ENCODE assay signal across 9 cellular contexts in genomic region chr19:46487802-46488445, GRCh38. TPM values are rescaled to one million over a fixed set of nuclear protein-coding genes. Genes with fewer than 3 reads are reported as not detected.
DNase-seq lines count a peak whose midpoint lies in the region; ATAC-seq and TF ChIP-seq lines count a peak whose summit lies in the region.
"Had no signal": no experiment of that assay in that cellular context is flagged by ENCODE, and none has a peak within 500 bp of the region (broad histone marks: within the 10 kb centered on the region; RNA-seq: fewer than 3 reads in every experiment).

No MANE protein-coding gene starts in this region.

- 4 to 7% (median 6%) methylated on average over 36 to 38 of the region's 38 CpGs for WGBS in stomach, 5 donors

- no peaks in the 10 kb centered on the region for H3K9me2 ChIP-seq in PC-9 (ENCODE audit: insufficient read depth)

- TF ChIP-seq CTCF in PC-9 (conservative IDR thresholded peaks at IDR 0.05) (peak; percentile 97), neural crest cell (conservative IDR thresholded peaks at IDR 0.05) (peak; percentile 94), stomach (IDR thresholded peaks at IDR 0.05) (peak in 5 of 7 experiments; percentile 89 to 97 (median 95))

- H3K27ac ChIP-seq in CD4-positive, alpha-beta memory T cell (ENCODE audit: low read depth, low read length) = no peak overlapping the region
- H3K27ac ChIP-seq in HUES48 (ENCODE audit: low read depth, low read length) (no peak overlapping the region), PC-9 (no peak overlapping the region), stomach (no peak overlapping the region)

- H4K20me1 ChIP-seq in PC-9 (ENCODE audit: insufficient read depth) = no peaks in the 10 kb centered on the region; the same call in 1 of the 2 replicates

- H3K4me3 ChIP-seq in CD4-positive, alpha-beta memory T cell (ENCODE audit: low read length in 2 of 2) = no peak overlapping the region
- H3K4me3 ChIP-seq in HUES48 (ENCODE audit: low read depth, low read length) (peak overlapping the region; percentile 39), PC-9 (no peak overlapping the region), stomach (peak overlapping the region; percentile 22 to 30 (median 28))

- CTCF ChIA-PET in CD4-positive, alpha-beta memory T cell (lab: Charles Lee; ENCODE audit: partially characterized antibody) = interaction anchor here (0.6 to 2.5 kb wide), 5 partner anchors 51 to 207 kb away, joined by 5 to 17 read pairs (median 11); no protein-coding TSS in a partner anchor
- CTCF ChIA-PET in PC-9 (lab: Charles Lee) = interaction anchor here (0.7 kb wide), 1 partner anchor 85 kb away, joined by 4 read pairs; no protein-coding TSS in a partner anchor

- no peaks in the 10 kb centered on the region for H3K36me3 Mint-ChIP-seq in CD4-positive, alpha-beta memory T cell
- H3K36me3 Mint-ChIP-seq in activated T-helper 1 cell treated with anti-CD3 and anti-CD28 coated beads, Interleukin-12 subunit alpha, Interleukin-12 subunit beta, Interleukin-2, Interleukin-4 antibody, amounts not matched to agents 30 ng/mL and 10 ng/mL and 1 ng/mL, durations not matched to agents 14 hours and 24 hours and 36 hours (ENCODE audit: low read depth) = no peaks in the 10 kb centered on the region
- no peaks in the 10 kb centered on the region for H3K36me3 Mint-ChIP-seq in neural crest cell (ENCODE audit: low read depth)

- TF ChIP-seq POLR2A in stomach (IDR thresholded peaks at IDR 0.05) = no peak

- H3K4me2 ChIP-seq in PC-9 = peak overlapping the region; percentile 26; the same call in 1 of the 2 replicates

- no peak overlapping the region for H3K27ac Mint-ChIP-seq in CD4-positive, alpha-beta memory T cell
- H3K27ac Mint-ChIP-seq in activated T-helper 1 cell treated with anti-CD3 and anti-CD28 coated beads, Interleukin-12 subunit alpha, Interleukin-12 subunit beta, Interleukin-2, Interleukin-4 antibody, amounts not matched to agents 30 ng/mL and 10 ng/mL and 1 ng/mL, durations not matched to agents 14 hours and 24 hours and 36 hours = peak overlapping the region; percentile 67
- H3K27ac Mint-ChIP-seq in neural crest cell (ENCODE audit: unreplicated experiment) = no peak overlapping the region

- H3K4me3 Mint-ChIP-seq in CD4-positive, alpha-beta memory T cell = peak overlapping the region in 1 of 8 donors; percentile 63
- no peak overlapping the region for H3K4me3 Mint-ChIP-seq in activated T-helper 1 cell treated with anti-CD3 and anti-CD28 coated beads, Interleukin-12 subunit alpha, Interleukin-12 subunit beta, Interleukin-2, Interleukin-4 antibody, amounts not matched to agents 30 ng/mL and 10 ng/mL and 1 ng/mL, durations not matched to agents 14 hours and 24 hours and 36 hours
- H3K4me3 Mint-ChIP-seq in neural crest cell = peak overlapping the region; percentile 80

- POLR2A ChIA-PET in CD4-positive, alpha-beta memory T cell (lab: Charles Lee; ENCODE audit: partially characterized antibody) = interaction anchor here (0.6 kb wide), 1 partner anchor 126 kb away, joined by 4 read pairs; no protein-coding TSS in a partner anchor
- POLR2A ChIA-PET in PC-9 (lab: Charles Lee; ENCODE audit: unreplicated experiment) = no interaction called here

- peaks cover 9 to 57% (median 12%) of the 10 kb centered on the region in 4 donors for H3K4me1 Mint-ChIP-seq in CD4-positive, alpha-beta memory T cell
- no peaks in the 10 kb centered on the region for H3K4me1 Mint-ChIP-seq in activated T-helper 1 cell treated with anti-CD3 and anti-CD28 coated beads, Interleukin-12 subunit alpha, Interleukin-12 subunit beta, Interleukin-2, Interleukin-4 antibody, amounts not matched to agents 30 ng/mL and 10 ng/mL and 1 ng/mL, durations not matched to agents 14 hours and 24 hours and 36 hours (ENCODE audit: low read depth)
- H3K4me1 Mint-ChIP-seq in neural crest cell = peaks cover 28% of the 10 kb centered on the region

- no peaks in the 10 kb centered on the region for H3K9me3 ChIP-seq in CD4-positive, alpha-beta memory T cell (ENCODE audit: control insufficient read depth in 1 of 2, low read length in 2 of 2)
- H3K9me3 ChIP-seq in HUES48 (ENCODE audit: control insufficient read depth, insufficient read depth, low read length) (no peaks in the 10 kb centered on the region), PC-9 (ENCODE audit: insufficient read depth, low read depth) (no peaks in the 10 kb centered on the region), stomach (no peaks in the 10 kb centered on the region)

- H3K9me3 Mint-ChIP-seq in CD4-positive, alpha-beta memory T cell = no peaks in the 10 kb centered on the region
- H3K9me3 Mint-ChIP-seq in activated T-helper 1 cell treated with anti-CD3 and anti-CD28 coated beads, Interleukin-12 subunit alpha, Interleukin-12 subunit beta, Interleukin-2, Interleukin-4 antibody, amounts not matched to agents 30 ng/mL and 10 ng/mL and 1 ng/mL, durations not matched to agents 14 hours and 24 hours and 36 hours = no peaks in the 10 kb centered on the region
- H3K9me3 Mint-ChIP-seq in neural crest cell = no peaks in the 10 kb centered on the region

- peaks cover 20% of the 10 kb centered on the region for H3K4me1 ChIP-seq in CD4-positive, alpha-beta memory T cell (ENCODE audit: insufficient read depth, low read length)
- H3K4me1 ChIP-seq in HUES48 (ENCODE audit: control insufficient read depth, insufficient read depth, low read length) (peaks cover under 1% of the 10 kb centered on the region; the same call in 1 of the 2 replicates), PC-9 (replicated peaks; ENCODE audit: insufficient read depth) (no peaks in the 10 kb centered on the region), stomach (peaks cover 28 to 40% (median 33%) of the 10 kb centered on the region in 4 donors)

- peaks cover 45 to 60% of the 10 kb centered on the region in 2 donors for H3K27me3 Mint-ChIP-seq in CD4-positive, alpha-beta memory T cell
- peaks cover 69% of the 10 kb centered on the region for H3K27me3 Mint-ChIP-seq in activated T-helper 1 cell treated with anti-CD3 and anti-CD28 coated beads, Interleukin-12 subunit alpha, Interleukin-12 subunit beta, Interleukin-2, Interleukin-4 antibody, amounts not matched to agents 30 ng/mL and 10 ng/mL and 1 ng/mL, durations not matched to agents 14 hours and 24 hours and 36 hours (ENCODE audit: insufficient read depth)
- peaks cover 27% of the 10 kb centered on the region for H3K27me3 Mint-ChIP-seq in neural crest cell (ENCODE audit: low read depth)

- no peak for TF ChIP-seq EP300 in stomach (IDR thresholded peaks at IDR 0.05)

- no peaks in the 10 kb centered on the region for H3K79me2 ChIP-seq in PC-9 (ENCODE audit: low read depth)

- no peaks in the 10 kb centered on the region for H3K36me3 ChIP-seq in CD4-positive, alpha-beta memory T cell (ENCODE audit: insufficient read depth, low read length)
- no peaks in the 10 kb centered on the region for H3K36me3 ChIP-seq in HUES48 (ENCODE audit: control insufficient read depth, insufficient read depth, low read length)
- no peaks in the 10 kb centered on the region for H3K36me3 ChIP-seq in PC-9 (ENCODE audit: low read depth)
- H3K36me3 ChIP-seq in stomach = no peaks in the 10 kb centered on the region

- no peaks in the 10 kb centered on the region for H3F3A ChIP-seq in PC-9 (ENCODE audit: insufficient read depth, low read depth)

- peak; percentile 60 to 71 (median 61) for DNase-seq in CD4-positive, alpha-beta memory T cell
- DNase-seq in PC-9 (peak; percentile 38 to 76), fibroblast of the conjunctiva (ENCODE audit: low read depth) (peak; percentile 53), neural crest cell (ENCODE audit: low read depth, low spot score) (peak; percentile 96), stomach (peak; percentile 83)
- peak; percentile 61 for DNase-seq in activated T-helper 1 cell treated with anti-CD3 and anti-CD28 coated beads, Interleukin-12 subunit alpha, Interleukin-12 subunit beta, Interleukin-2, Interleukin-4 antibody, amounts not matched to agents 30 ng/mL and 10 ng/mL and 1 ng/mL, durations not matched to agents 14 hours and 24 hours and 36 hours (ENCODE audit: low spot score)

- no peak overlapping the region for H3K9ac ChIP-seq in HUES48 (ENCODE audit: low read depth, low read length)

- H2AFZ ChIP-seq in PC-9 = no peak overlapping the region

- no peak for ATAC-seq in HG03039 (IDR thresholded peaks at IDR 0.05; ENCODE audit: unreplicated experiment)

- intact Hi-C loops in CD4-positive, alpha-beta memory T cell (cut with micrococcal nuclease) = loop anchor here (1.0 to 5.0 kb wide), 3 partner anchors 86 to 461 kb away; no protein-coding TSS in a partner anchor
- intact Hi-C loops in PC-9 (cut with micrococcal nuclease; ENCODE audit: unreplicated experiment) = loop anchor here (1.0 to 2.0 kb wide), 3 partner anchors 86 to 206 kb away; no protein-coding TSS in a partner anchor
- intact Hi-C loops in activated T-helper 1 cell treated with anti-CD3 and anti-CD28 coated beads, Interleukin-12 subunit alpha, Interleukin-12 subunit beta, Interleukin-2, Interleukin-4 antibody, amounts not matched to agents 30 ng/mL and 10 ng/mL and 1 ng/mL, durations not matched to agents 14 hours and 24 hours and 36 hours (cut with micrococcal nuclease) = loop anchor here (1.0 kb wide), 3 partner anchors 86 to 208 kb away; no protein-coding TSS in a partner anchor
- intact Hi-C loops in stomach (cut with DNase I; ENCODE audit: low total_unique reads) = loop anchor here (5.0 kb wide), 1 partner anchor 96 kb away; no protein-coding TSS in a partner anchor

- H3K27me3 ChIP-seq in CD4-positive, alpha-beta memory T cell (ENCODE audit: insufficient read depth, low read length) = peaks cover 39% of the 10 kb centered on the region
- H3K27me3 ChIP-seq in HUES48 (ENCODE audit: control insufficient read depth, insufficient read depth, low read length) (peaks cover 61% of the 10 kb centered on the region), PC-9 (ENCODE audit: insufficient read depth, low read depth) (peaks cover 92% of the 10 kb centered on the region), stomach (peaks cover 3 to 68% (median 49%) of the 10 kb centered on the region in 3 donors)

- no TSS peak for BruUV-seq in PC-9 (replicated peaks; lab: Mats Ljungman, UMichigan)

RNA-seq across cellular contexts. Expression of gene PNMA8B, which starts 7.7 kb away (rescaled TPM):
- total RNA-seq in CD4-positive, alpha-beta memory T cell = 1 to 10 TPM; 1.2 TPM
- polyA plus RNA-seq in CD4-positive, alpha-beta memory T cell = under 1 TPM; 0.24 to 0.34 TPM
- total RNA-seq in PC-9 (2021) (not detected in 2 replicates), neural crest cell (4.6 and 5.3 TPM in 2 replicates), stomach (1 to 10 TPM in 2 of 5 donors, under 1 TPM in 2, not detected in 1; under 0.01 to 4.1 (median 0.72) TPM)
- not detected in 2 replicates for total RNA-seq in activated T-helper 1 cell treated with anti-CD3 and anti-CD28 coated beads, Interleukin-12 subunit alpha, Interleukin-12 subunit beta, Interleukin-2, Interleukin-4 antibody, amounts not matched to agents 30 ng/mL and 10 ng/mL and 1 ng/mL, durations not matched to agents 14 hours and 24 hours and 36 hours
- 1 to 10 TPM in 1 of 3 donors, under 1 TPM in 2; 0.40 to 1.1 (median 0.76) TPM for polyA plus RNA-seq in stomach

RNA-seq across cellular contexts. Expression of gene PNMA8A, which starts 16.6 kb away (rescaled TPM):
- total RNA-seq in CD4-positive, alpha-beta memory T cell = under 1 TPM in 1 of 2 experiments, not detected in 1; 0.26 TPM
- polyA plus RNA-seq in CD4-positive, alpha-beta memory T cell = under 1 TPM in 1 of 2 donors, not detected in 1; 0.13 TPM
- not detected in 2 replicates for total RNA-seq in PC-9 (2021)
- not detected in 2 replicates for total RNA-seq in activated T-helper 1 cell treated with anti-CD3 and anti-CD28 coated beads, Interleukin-12 subunit alpha, Interleukin-12 subunit beta, Interleukin-2, Interleukin-4 antibody, amounts not matched to agents 30 ng/mL and 10 ng/mL and 1 ng/mL, durations not matched to agents 14 hours and 24 hours and 36 hours
- total RNA-seq in neural crest cell = 28.4 and 29.9 TPM in 2 replicates
- 1 to 10 TPM in 2 of 5 donors, under 1 TPM in 1, not detected in 2; 0.43 to 4.8 (median 3.1) TPM for total RNA-seq in stomach
- polyA plus RNA-seq in stomach = 1 to 10 TPM; 1.1 to 1.5 (median 1.3) TPM

RNA-seq across cellular contexts. Expression of gene PNMA8C, which starts 59.2 kb away (rescaled TPM):
- not detected for total RNA-seq in CD4-positive, alpha-beta memory T cell
- not detected for polyA plus RNA-seq in CD4-positive, alpha-beta memory T cell
- total RNA-seq in PC-9 (2021) (not detected in 2 replicates), neural crest cell (1.4 and 1.7 TPM in 2 replicates), stomach (under 1 TPM in 1 of 5 donors, not detected in 4; 0.18 TPM)
- not detected in 2 replicates for total RNA-seq in activated T-helper 1 cell treated with anti-CD3 and anti-CD28 coated beads, Interleukin-12 subunit alpha, Interleukin-12 subunit beta, Interleukin-2, Interleukin-4 antibody, amounts not matched to agents 30 ng/mL and 10 ng/mL and 1 ng/mL, durations not matched to agents 14 hours and 24 hours and 36 hours
- under 1 TPM in 1 of 3 donors, not detected in 2; 0.05 TPM for polyA plus RNA-seq in stomach
- total RNA-seq: activated CD8-positive, alpha-beta memory T cell treated with anti-CD3 and anti-CD28 coated beads for 36 hours had no signal

Comparison
In these comparisons a context has a peak if more than half of its experiments do, and no peak if none do; other contexts are left out.
1. H3K4me3 ChIP-seq: peak in HUES48 (single experiment) and stomach (4 of 4); none in CD4-positive, alpha-beta memory T cell (0 of 2) and PC-9 (single experiment).
2. Peak in every context shown above with its lines, with median percentiles within 50 percentile points of each other: DNase-seq and CTCF ChIP-seq.